ENCODE assay signal across 17 cellular contexts in genomic region chrX:102958794-102959193, GRCh38.
A peak's percentile ranks its signal among the peaks of the same experiment; 100 is the strongest.
DNase-seq lines count a peak whose midpoint lies in the region; ATAC-seq and TF ChIP-seq lines count a peak whose summit lies in the region.
"Had no signal": no experiment of that assay in that cellular context is flagged by ENCODE, and none has a peak within 500 bp of the region (broad histone marks: within the 10 kb centered on the region; RNA-seq: fewer than 3 reads in every experiment).

No MANE protein-coding gene starts in this region.

- DNase-seq in ELR (ENCODE audit: low read depth) (peak; percentile 42), NCI-H2029 treated with DMSO at 0.1 percent for 48 hours (lab: John Stamatoyannopoulos, UW) (peak; percentile 31), astrocyte of the hippocampus (ENCODE audit: low read depth, low spot score) (peak; percentile 7), nucleus accumbens (lab: John Stamatoyannopoulos, UW) (no peak), NCI-H1930 (lab: John Stamatoyannopoulos, UW) (no peak)
- DNase-seq: activated effector memory CD4-positive, alpha-beta T cell treated with Interleukin-2 at 50 U/mL for 16 hours; aorta; esophagus squamous epithelium; NCI-H2171; WERI-Rb-1 had no signal

- TF ChIP-seq CTCF in 22Rv1 (IDR thresholded peaks at IDR 0.05) = 0 out of 2 replicates have a peak, but pooled peaks have one; percentile 15

- ATAC-seq in GM19455 (IDR thresholded peaks at IDR 0.05; ENCODE audit: unreplicated experiment) (no peak), GM19351 (IDR thresholded peaks at IDR 0.05; ENCODE audit: unreplicated experiment) (no peak)
- ATAC-seq: GM23338, SK-N-SH treated with all-trans-retinoic acid at 6 μM for 48 hours had no signal

- no peak overlapping the region for H3K27ac ChIP-seq in 22Rv1
- H3K27ac ChIP-seq: esophagus squamous epithelium, skin epidermis, tibial nerve, WERI-Rb-1 had no signal

Comparison
In these comparisons a context has a peak if more than half of its experiments do, and no peak if none do; other contexts are left out.
1. DNase-seq: peak in ELR (single experiment), NCI-H2029 treated with DMSO at 0.1 percent for 48 hours (single experiment) and astrocyte of the hippocampus (single experiment); none in nucleus accumbens (0 of 56) and NCI-H1930 (0 of 2).